ENCODE assay signal across 13 cellular contexts in the genomic region with DNA sequence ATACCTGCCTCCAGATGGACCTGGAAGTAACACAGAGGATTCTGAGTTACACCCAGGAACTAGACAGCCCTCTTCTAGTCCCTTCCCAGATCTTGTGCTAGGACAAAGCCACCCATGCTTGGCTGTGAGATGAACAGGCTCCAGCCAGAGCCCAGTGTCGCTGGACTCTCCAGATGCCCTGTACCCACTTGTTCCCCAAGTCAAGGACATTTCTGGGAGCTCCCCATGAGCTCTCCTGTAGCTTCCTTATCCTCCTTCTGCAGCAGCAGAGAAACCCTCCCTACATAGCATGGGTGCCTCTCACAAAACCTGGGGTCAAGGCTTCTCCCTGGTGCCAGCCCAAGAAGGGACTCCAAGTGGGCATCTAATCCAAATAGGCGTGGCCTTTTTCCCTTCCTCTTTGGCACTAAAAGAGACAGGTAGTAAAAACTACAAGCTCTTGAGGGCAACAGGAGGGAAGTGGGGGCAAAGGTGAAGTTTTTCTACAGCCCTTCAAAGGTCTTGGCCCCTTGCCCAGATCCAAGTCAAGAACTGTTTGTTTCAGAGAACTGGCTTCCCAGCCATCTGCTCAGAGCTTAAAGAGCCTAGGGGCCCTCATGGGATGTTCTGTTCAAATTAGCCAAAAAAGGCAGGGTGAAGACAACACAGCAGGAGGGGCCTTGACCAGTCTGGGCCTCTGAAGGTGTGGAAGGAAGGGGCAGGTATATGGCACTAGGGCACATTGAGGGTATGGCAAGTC. TPM values are rescaled to one million over a fixed set of nuclear protein-coding genes. Genes with fewer than 3 reads are reported as not detected.
DNase-seq lines count a peak whose midpoint lies in the region; ATAC-seq and TF ChIP-seq lines count a peak whose summit lies in the region.
"Had no signal": no experiment of that assay in that cellular context is flagged by ENCODE, and none has a peak within 500 bp of the region (broad histone marks: within the 10 kb centered on the region; RNA-seq: fewer than 3 reads in every experiment).

No MANE protein-coding gene starts in this region.

- no peaks in the 10 kb centered on the region for H3K27me3 ChIP-seq in BE2C
- peaks cover 9% of the 10 kb centered on the region; the same call in 1 of the 2 replicates for H3K27me3 ChIP-seq in IMR-90 (ENCODE audit: control insufficient read depth, insufficient read depth, low read length)
- H3K27me3 ChIP-seq: gastroesophageal sphincter had no signal

- 0 out of 2 replicates have a peak, but pooled peaks cover 4% of the 10 kb centered on the region for H4K20me1 ChIP-seq in IMR-90 (ENCODE audit: insufficient read depth, low read length)

- no peak overlapping the region for H2BK5ac ChIP-seq in IMR-90 (ENCODE audit: low read depth, low read length, poor library complexity, severe bottlenecking)

- CTCF ChIA-PET in IMR-90 (lab: Yijun Ruan, JAX), result interaction anchor here (0.6 kb wide), 1 partner anchor 15 kb away, joined by 3 read pairs; no protein-coding TSS in a partner anchor

- no peak for TF ChIP-seq RAD21 in IMR-90 (IDR thresholded peaks at IDR 0.05; ENCODE audit: low read length)

- H4K91ac ChIP-seq in IMR-90 (ENCODE audit: insufficient read depth, low read depth, low read length), result no peak overlapping the region

- BruUV-seq in IMR-90 (replicated peaks; lab: Mats Ljungman, UMichigan), result no TSS peak

- POLR2A ChIA-PET in IMR-90 (lab: Charles Lee; ENCODE audit: unreplicated experiment), result interaction anchor here (0.5 kb wide), 1 partner anchor 293 kb away, joined by 11 read pairs; no protein-coding TSS in a partner anchor

- no peaks in the 10 kb centered on the region for H3K4me1 ChIP-seq in BE2C
- H3K4me1 ChIP-seq in IMR-90 (ENCODE audit: control insufficient read depth, insufficient read depth, low read length), result peaks cover 2% of the 10 kb centered on the region; the same call in 1 of the 2 replicates
- H3K4me1 ChIP-seq: gastroesophageal sphincter had no signal

- no peak overlapping the region for H3K56ac ChIP-seq in IMR-90 (ENCODE audit: extremely low read depth, insufficient read depth, low read length)

- peak; percentile 14 for DNase-seq in BE2C
- peak; percentile 27 for DNase-seq in IMR-90
- DNase-seq in NCI-H524 treated with DMSO at 0.1 percent for 48 hours (lab: John Stamatoyannopoulos, UW), result peak; percentile 58
- peak; percentile 63 for DNase-seq in fibroblast of villous mesenchyme (ENCODE audit: low read depth)
- DNase-seq in stimulated activated CD4-positive, alpha-beta T cell treated with anti-CD3 and anti-CD28 coated beads, Interleukin-2, amount 100 ng/mL, for 48 hours, result no peak
- no peak for DNase-seq in hippocampal formation (lab: John Stamatoyannopoulos, UW)
- no peak for DNase-seq in NCI-H187 (lab: John Stamatoyannopoulos, UW)
- DNase-seq: H9, left ventricle myocardium superior, NCI-H2081 treated with DMSO at 0.1 percent for 48 hours, SHP77 treated with DMSO at 0.1 percent for 48 hours had no signal

- H3K9me1 ChIP-seq in IMR-90 (ENCODE audit: insufficient read depth, low read length), result 0 out of 2 replicates have a peak, but pooled peaks cover 3% of the 10 kb centered on the region

- TF ChIP-seq CTCF in BE2C (IDR thresholded peaks at IDR 0.05; ENCODE audit: low read depth, low read length), result no peak
- TF ChIP-seq CTCF in IMR-90 (conservative IDR thresholded peaks at IDR 0.05; ENCODE audit: low read depth, low read length), result no peak
- TF ChIP-seq CTCF in fibroblast of villous mesenchyme (IDR thresholded peaks at IDR 0.05; ENCODE audit: insufficient read depth, low read depth, low read length), result no peak

- H3K18ac ChIP-seq in IMR-90 (ENCODE audit: low read depth, low read length), result no peak overlapping the region

- intact Hi-C loops in IMR-90 (cut with micrococcal nuclease), result no loop called here

- H3K4ac ChIP-seq in IMR-90 (ENCODE audit: low read depth, low read length), result no peak overlapping the region

- H4K8ac ChIP-seq in IMR-90 (ENCODE audit: low read depth in 2 of 2, low read length in 2 of 2), result no peak overlapping the region

- WGBS in IMR-90 (ENCODE audit: extremely low coverage in 2 of 2, insufficient read length in 1 of 2), 2 experiments, result no CpG with 5 or more reads among the region's 2 CpGs

- no peaks in the 10 kb centered on the region for H3K9me3 ChIP-seq in BE2C
- no peaks in the 10 kb centered on the region for H3K9me3 ChIP-seq in IMR-90 (ENCODE audit: control insufficient read depth, insufficient read depth, low read length)
- H3K9me3 ChIP-seq: gastroesophageal sphincter had no signal

- in situ Hi-C loops in IMR-90 (cut with MboI; ENCODE audit: low sequenced_read_pairs), result loop anchor here (5.0 kb wide), 1 partner anchor 290 kb away; no protein-coding TSS in a partner anchor

- no peaks in the 10 kb centered on the region for H3K36me3 ChIP-seq in BE2C
- no peaks in the 10 kb centered on the region for H3K36me3 ChIP-seq in IMR-90 (ENCODE audit: control insufficient read depth, insufficient read depth, low read length)
- H3K36me3 ChIP-seq: gastroesophageal sphincter had no signal

- H2BK20ac ChIP-seq in IMR-90 (ENCODE audit: low read depth, low read length), result no peak overlapping the region

- no peak overlapping the region for H2BK15ac ChIP-seq in IMR-90 (ENCODE audit: low read depth, low read length)

- ATAC-seq in IMR-90 (ENCODE audit: low read depth), result no peak
- no peak for ATAC-seq in esophagus mucosa
- ATAC-seq: gastroesophageal sphincter, left ventricle myocardium superior had no signal

- no peak overlapping the region for H3K9ac ChIP-seq in IMR-90 (ENCODE audit: low read depth, low read length)

- H4K5ac ChIP-seq in IMR-90 (ENCODE audit: low read depth, low read length), result no peak overlapping the region

- H2AK5ac ChIP-seq in IMR-90 (ENCODE audit: low read depth, low read length), result no peak overlapping the region

- dilution Hi-C loops in IMR-90 (cut with HindIII; ENCODE audit: low sequenced_read_pairs, unreplicated experiment), result no loop called here

- no peak overlapping the region for H3K23ac ChIP-seq in IMR-90 (ENCODE audit: low read depth, low read length)

- H3K4me3 ChIP-seq in BE2C (ENCODE audit: low read depth, low read length), result no peak overlapping the region
- no peak overlapping the region for H3K4me3 ChIP-seq in IMR-90 (ENCODE audit: insufficient read depth, low read depth, low read length)
- no peak overlapping the region for H3K4me3 ChIP-seq in fibroblast of villous mesenchyme (ENCODE audit: low read depth, low read length)
- H3K4me3 ChIP-seq: gastroesophageal sphincter had no signal

- H3K14ac ChIP-seq in IMR-90 (replicated peaks; ENCODE audit: low read depth, low read length), result no peak overlapping the region

- H3K27ac ChIP-seq in IMR-90 (ENCODE audit: insufficient read depth, low read length), result no peak overlapping the region
- H3K27ac ChIP-seq: gastroesophageal sphincter had no signal

- no peaks in the 10 kb centered on the region for H3K79me1 ChIP-seq in IMR-90 (ENCODE audit: low read depth in 1 of 2, low read length in 2 of 2)

- H2AFZ ChIP-seq in IMR-90 (replicated peaks; ENCODE audit: low read length, poor library complexity), result no peak overlapping the region

- no peak for TF ChIP-seq POLR2A in IMR-90 (IDR thresholded peaks at IDR 0.05; ENCODE audit: low read depth, low read length)

- H2BK120ac ChIP-seq in IMR-90 (ENCODE audit: low read depth, low read length), result no peak overlapping the region

- H2AK9ac ChIP-seq in IMR-90 (replicated peaks; ENCODE audit: low read depth, low read length, poor library complexity), result no peak overlapping the region

- H3K4me2 ChIP-seq in IMR-90 (ENCODE audit: low read depth, low read length), result no peak overlapping the region

TF ChIP-seq in IMR-90, 13 proteins besides CTCF, POLR2A, EP300 and RAD21:
- no peak for TF ChIP-seq RFX5 (IDR thresholded peaks at IDR 0.05; ENCODE audit: low read depth, low read length)
- TF ChIP-seq SMC3 (IDR thresholded peaks at IDR 0.05; ENCODE audit: low read depth, low read length), result no peak
TF ChIP-seq in IMR-90: peak in this region for 0.

RNA-seq across cellular contexts. Expression of a gene that starts 8.5 kb away (rescaled TPM):
- 0.82 TPM for polyA plus RNA-seq in BE2C (2012; ENCODE audit: insufficient read depth, insufficient read length, low read depth)
- total RNA-seq in IMR-90 (2012; rRNA removed) (5.4 and 8.1 TPM in 2 replicates), fibroblast of villous mesenchyme (2.3 and 5.6 TPM in 2 replicates), esophagus mucosa (2.9 TPM)
- polyA plus RNA-seq in IMR-90 (2012; rRNA removed), result 1.8 and 2.3 TPM in 2 replicates
- polyA plus RNA-seq in IMR-90 (2012; cell fraction: cytosol; rRNA removed), result 0.15 and 0.24 TPM in 2 replicates
- 0.05 and 0.41 TPM in 2 replicates for polyA plus RNA-seq in IMR-90 (2012; cell fraction: nucleus; rRNA removed; ENCODE audit: low replicate concordance)

RNA-seq across cellular contexts. Expression of a gene that starts 29.7 kb away (rescaled TPM):
- 756 TPM for polyA plus RNA-seq in BE2C (2012; ENCODE audit: insufficient read depth, insufficient read length, low read depth)
- total RNA-seq in IMR-90 (2012; rRNA removed) (956 and 1,140 TPM in 2 replicates), fibroblast of villous mesenchyme (744 and 806 TPM in 2 replicates), esophagus mucosa (1,216 TPM)
- 1,207 and 1,288 TPM in 2 replicates for polyA plus RNA-seq in IMR-90 (2012; rRNA removed)
- 938 and 1,010 TPM in 2 replicates for polyA plus RNA-seq in IMR-90 (2012; cell fraction: cytosol; rRNA removed)
- 205 and 662 TPM in 2 replicates for polyA plus RNA-seq in IMR-90 (2012; cell fraction: nucleus; rRNA removed; ENCODE audit: low replicate concordance)

RNA-seq across cellular contexts. Expression of a gene that starts 58.3 kb away (rescaled TPM):
- 12.4 TPM for polyA plus RNA-seq in BE2C (2012; ENCODE audit: insufficient read depth, insufficient read length, low read depth)
- total RNA-seq in IMR-90 (2012; rRNA removed) (under 0.01 and 0.18 TPM in 2 replicates), fibroblast of villous mesenchyme (not detected in 2 replicates), esophagus mucosa (not detected)
- polyA plus RNA-seq in IMR-90 (2012; rRNA removed), result 0.24 TPM in 1 of 2 replicates, not detected in the other
- polyA plus RNA-seq in IMR-90 (2012; cell fraction: cytosol; rRNA removed), result not detected in 2 replicates
- 0.08 and 0.24 TPM in 2 replicates for polyA plus RNA-seq in IMR-90 (2012; cell fraction: nucleus; rRNA removed; ENCODE audit: low replicate concordance)
- total RNA-seq: left ventricle myocardium superior had no signal

Comparison
In these comparisons a context has a peak if more than half of its experiments do, and no peak if none do; other contexts are left out.
1. DNase-seq: peak in BE2C (single experiment), IMR-90 (single experiment), NCI-H524 treated with DMSO at 0.1 percent for 48 hours (single experiment) and fibroblast of villous mesenchyme (single experiment); none in stimulated activated CD4-positive, alpha-beta T cell treated with anti-CD3 and anti-CD28 coated beads, Interleukin-2, amount 100 ng/mL, for 48 hours (0 of 2), hippocampal formation (0 of 2) and NCI-H187 (0 of 2).